Comparison of ENCODE assay signal across 22 cellular contexts in genomic region chr4:121449416-121449815, GRCh38.
DNase-seq lines count a peak whose midpoint lies in the region; ATAC-seq, FAIRE-seq and TF ChIP-seq lines count a peak whose summit lies in the region.
"Had no signal": no experiment of that assay in that cellular context is flagged by ENCODE, and none has a peak within 500 bp of the region (broad histone marks: within the 10 kb centered on the region; RNA-seq: fewer than 3 reads in every experiment).

No MANE protein-coding gene starts in this region.

- peak overlapping the region; percentile 58 for H3K9ac ChIP-seq in trophoblast cell (ENCODE audit: low read length)

- H4K91ac ChIP-seq in trophoblast cell (ENCODE audit: low read depth, low read length), result no peak overlapping the region

- H3K9me3 ChIP-seq in trophoblast cell (ENCODE audit: insufficient read depth, low read depth, low read length), result no peaks in the 10 kb centered on the region

- H3K79me1 ChIP-seq in trophoblast cell (ENCODE audit: low read length), result no peaks in the 10 kb centered on the region

- no peak overlapping the region for H3K14ac ChIP-seq in trophoblast cell (ENCODE audit: low read length)

- peak; percentile 94 for FAIRE-seq in RCC 7860 (lab: Jason Lieb, UNC)
- FAIRE-seq: GM12891, K562 had no signal

- no peaks in the 10 kb centered on the region for H3K79me2 ChIP-seq in trophoblast cell (ENCODE audit: control insufficient read depth, insufficient read depth, low read length, poor library complexity)

- no peak overlapping the region for H2BK12ac ChIP-seq in trophoblast cell (ENCODE audit: low read length)

- H3K36me3 ChIP-seq in kidney epithelial cell (ENCODE audit: control insufficient read depth, insufficient read depth, low read length) (no peaks in the 10 kb centered on the region), trophoblast cell (ENCODE audit: control insufficient read depth in 1 of 2, insufficient read depth in 2 of 2, low read length in 2 of 2) (no peaks in the 10 kb centered on the region)

- no peak overlapping the region for H3K23ac ChIP-seq in trophoblast cell (ENCODE audit: low read length)

- no peak overlapping the region for H4K8ac ChIP-seq in trophoblast cell (ENCODE audit: low read depth, low read length)

- no peak overlapping the region for H2AFZ ChIP-seq in trophoblast cell (ENCODE audit: insufficient read depth, low read length, poor library complexity)

- ATAC-seq in HG03097 (IDR thresholded peaks at IDR 0.05; ENCODE audit: low FRiP score, unreplicated experiment) (no peak), GM19351 (IDR thresholded peaks at IDR 0.05; ENCODE audit: unreplicated experiment) (no peak)
- ATAC-seq: K562, Panc1 had no signal

- H3K27ac ChIP-seq in trophoblast cell (ENCODE audit: low read depth, low read length), result no peak overlapping the region
- H3K27ac ChIP-seq: SK-N-MC had no signal

- H3K4me2 ChIP-seq in trophoblast cell (ENCODE audit: low read length), result no peak overlapping the region

- H2BK5ac ChIP-seq in trophoblast cell (ENCODE audit: low read depth, low read length, poor library complexity), result no peak overlapping the region

- no peak overlapping the region for H3K4ac ChIP-seq in trophoblast cell (ENCODE audit: low read depth, low read length)

- WGBS in trophoblast cell (ENCODE audit: extremely low coverage, insufficient coverage, insufficient read length), result no CpG with 5 or more reads among the region's 1 CpG

- H4K12ac ChIP-seq in trophoblast cell (ENCODE audit: low read depth, low read length), result no peak overlapping the region

- no peak overlapping the region for H2AK5ac ChIP-seq in trophoblast cell (ENCODE audit: low read length)

- H3K18ac ChIP-seq in trophoblast cell (ENCODE audit: low read length), result no peak overlapping the region

- H3K27me3 ChIP-seq in kidney epithelial cell (ENCODE audit: control insufficient read depth, insufficient read depth, low read length), result no peaks in the 10 kb centered on the region
- H3K27me3 ChIP-seq in trophoblast cell (ENCODE audit: insufficient read depth, low read length), result no peaks in the 10 kb centered on the region

- H3K4me3 ChIP-seq in kidney epithelial cell (ENCODE audit: low read depth, low read length) (no peak overlapping the region), trophoblast cell (ENCODE audit: low read depth, low read length) (no peak overlapping the region)
- H3K4me3 ChIP-seq: K562, SK-N-MC had no signal

- DNase-seq in DMS53 (lab: John Stamatoyannopoulos, UW) (peak; percentile 27), DMS53 treated with DMSO at 0.1 percent for 48 hours (lab: John Stamatoyannopoulos, UW; ENCODE audit: unreplicated experiment) (no peak), RCC 7860 (ENCODE audit: low spot score) (peak; percentile 87), kidney epithelial cell (ENCODE audit: low read depth) (peak; percentile 79), trophoblast cell (no peak), RKO (ENCODE audit: low spot score) (no peak)
- DNase-seq: 8988T, DMS79 treated with DMSO at 0.1 percent for 48 hours, GF-D8, NCI-H1105 treated with DMSO at 0.1 percent for 48 hours, NCI-H146, NCI-H1930, NCI-H2107, NCI-H526 treated with DMSO at 0.1 percent for 48 hours, SIG-M5, SW 1271 had no signal

- TF ChIP-seq CTCF in kidney epithelial cell (IDR thresholded peaks at IDR 0.05; ENCODE audit: insufficient read depth, low read length, poor library complexity, severe bottlenecking), result no peak

- H2BK120ac ChIP-seq in trophoblast cell (ENCODE audit: insufficient read depth, low read length, poor library complexity), result no peak overlapping the region

- H3K4me1 ChIP-seq in trophoblast cell (ENCODE audit: control insufficient read depth in 1 of 2, insufficient read depth in 2 of 2, low read length in 2 of 2), result no peaks in the 10 kb centered on the region

Comparison
In these comparisons a context has a peak if more than half of its experiments do, and no peak if none do; other contexts are left out.
1. DNase-seq: peak in DMS53 (single experiment), RCC 7860 (single experiment) and kidney epithelial cell (single experiment); none in DMS53 treated with DMSO at 0.1 percent for 48 hours (single experiment), trophoblast cell (0 of 2) and RKO (single experiment).